ENCODE assay signal across 1 cellular context in the genomic region with DNA sequence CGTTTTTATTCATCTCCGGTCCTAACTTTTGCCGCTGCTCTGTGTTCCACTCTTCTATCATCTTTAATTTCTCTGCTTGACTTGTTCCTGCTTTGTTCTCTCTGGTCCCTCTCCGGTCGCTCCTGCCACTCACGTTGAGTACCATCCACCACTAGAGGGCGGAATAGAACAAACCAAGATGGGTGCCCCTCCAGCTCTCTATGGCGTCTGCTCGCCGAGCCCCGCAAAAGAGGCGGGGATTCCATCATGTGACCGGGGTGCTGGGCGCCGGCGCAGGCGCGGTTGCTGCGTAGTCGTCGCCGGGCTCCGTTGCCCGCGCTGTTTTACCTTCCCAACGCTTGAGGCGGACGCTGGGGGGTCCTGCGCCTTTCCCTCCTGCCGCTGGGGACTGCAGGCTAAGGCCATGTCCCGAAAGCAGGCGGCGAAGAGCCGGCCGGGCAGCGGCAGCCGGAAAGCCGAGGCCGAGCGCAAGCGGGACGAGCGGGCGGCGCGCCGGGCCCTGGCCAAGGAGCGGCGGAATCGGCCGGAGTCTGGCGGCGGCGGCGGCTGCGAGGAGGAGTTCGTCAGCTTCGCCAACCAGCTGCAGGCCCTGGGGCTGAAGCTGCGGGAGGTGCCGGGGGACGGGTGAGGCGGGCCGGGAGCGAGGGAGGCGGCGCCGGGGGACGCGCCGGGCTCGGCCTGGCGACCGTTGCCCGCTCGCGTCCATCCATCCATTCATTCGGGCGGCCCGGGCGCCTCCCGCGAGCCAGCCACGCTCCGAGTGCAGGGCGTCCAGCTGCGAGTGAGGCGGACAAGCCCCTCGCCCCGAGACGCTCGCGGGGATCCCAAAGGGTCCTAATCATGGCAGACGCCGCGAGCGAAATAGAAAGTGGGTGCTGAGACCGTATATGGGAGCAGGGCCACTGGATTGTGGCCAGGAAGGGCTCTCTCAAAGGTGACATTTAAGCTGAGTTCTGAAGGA.
TF ChIP-seq lines count a peak whose summit lies in the region.

A gene with protein sequence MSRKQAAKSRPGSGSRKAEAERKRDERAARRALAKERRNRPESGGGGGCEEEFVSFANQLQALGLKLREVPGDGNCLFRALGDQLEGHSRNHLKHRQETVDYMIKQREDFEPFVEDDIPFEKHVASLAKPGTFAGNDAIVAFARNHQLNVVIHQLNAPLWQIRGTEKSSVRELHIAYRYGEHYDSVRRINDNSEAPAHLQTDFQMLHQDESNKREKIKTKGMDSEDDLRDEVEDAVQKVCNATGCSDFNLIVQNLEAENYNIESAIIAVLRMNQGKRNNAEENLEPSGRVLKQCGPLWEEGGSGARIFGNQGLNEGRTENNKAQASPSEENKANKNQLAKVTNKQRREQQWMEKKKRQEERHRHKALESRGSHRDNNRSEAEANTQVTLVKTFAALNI (plus strand): TSS at position 285 of the 961 bp plus-strand sequence. CDS start 119 bp downstream, at position 404.

TF ChIP-seq in H1, 55 proteins besides CTCF, POLR2A, EP300 and RAD21 (continues in another document):
- no peak for TF ChIP-seq HDAC2 (IDR thresholded peaks at IDR 0.05; ENCODE audit: borderline replicate concordance in 1 of 2, low read depth in 2 of 2, low read length in 2 of 2)
- TF ChIP-seq ZNF274 (IDR thresholded peaks at IDR 0.05; ENCODE audit: borderline replicate concordance, extremely low read depth, low read length): no peak
- no peak for TF ChIP-seq HDAC6 (IDR thresholded peaks at IDR 0.05; ENCODE audit: low read depth, low read length)
- TF ChIP-seq RFX5 (IDR thresholded peaks at IDR 0.05; ENCODE audit: borderline replicate concordance, low read depth, low read length): no peak
- no peak for TF ChIP-seq TEAD4 (IDR thresholded peaks at IDR 0.05; ENCODE audit: low read depth, low read length)
- peak in 1 of 2 experiments; percentile 11; a peak in 1 of 4 replicates for TF ChIP-seq SIN3A (conservative IDR thresholded peaks at IDR 0.05 in 1 of 2, IDR thresholded peaks at IDR 0.05 in 1 of 2; ENCODE audit: low read depth in 1 of 2, low read length in 2 of 2)
- peak; percentile 64; the same call in 1 of the 2 replicates for TF ChIP-seq POLR2AphosphoS5 (IDR thresholded peaks at IDR 0.05; ENCODE audit: low read depth, low read length)
- TF ChIP-seq TAF1 (IDR thresholded peaks at IDR 0.05; ENCODE audit: low read depth, low read length): peak; percentile 79; the same call in 1 of the 2 replicates
- no peak for TF ChIP-seq CBX5 (IDR thresholded peaks at IDR 0.05; ENCODE audit: low read depth, low read length)
- TF ChIP-seq CHD1 (IDR thresholded peaks at IDR 0.05; ENCODE audit: low read depth, low read length): no peak
- no peak for TF ChIP-seq NANOG (IDR thresholded peaks at IDR 0.05; ENCODE audit: insufficient read depth, low read depth, low read length, poor library complexity, severe bottlenecking)
- TF ChIP-seq, protein P1, sequence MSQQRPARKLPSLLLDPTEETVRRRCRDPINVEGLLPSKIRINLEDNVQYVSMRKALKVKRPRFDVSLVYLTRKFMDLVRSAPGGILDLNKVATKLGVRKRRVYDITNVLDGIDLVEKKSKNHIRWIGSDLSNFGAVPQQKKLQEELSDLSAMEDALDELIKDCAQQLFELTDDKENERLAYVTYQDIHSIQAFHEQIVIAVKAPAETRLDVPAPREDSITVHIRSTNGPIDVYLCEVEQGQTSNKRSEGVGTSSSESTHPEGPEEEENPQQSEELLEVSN (IDR thresholded peaks at IDR 0.05): peak; percentile 85
- no peak for TF ChIP-seq SIX5 (IDR thresholded peaks at IDR 0.05; ENCODE audit: low read depth, low read length)
- no peak for TF ChIP-seq CBX8 (IDR thresholded peaks at IDR 0.05; ENCODE audit: borderline replicate concordance, low read depth, low read length)
- TF ChIP-seq RNF2 (IDR thresholded peaks at IDR 0.05; ENCODE audit: borderline replicate concordance, low read depth, low read length, missing control alignments, poor library complexity, severe bottlenecking): no peak
- no peak for TF ChIP-seq KDM5A (IDR thresholded peaks at IDR 0.05; ENCODE audit: low read length)
- TF ChIP-seq, protein P2, sequence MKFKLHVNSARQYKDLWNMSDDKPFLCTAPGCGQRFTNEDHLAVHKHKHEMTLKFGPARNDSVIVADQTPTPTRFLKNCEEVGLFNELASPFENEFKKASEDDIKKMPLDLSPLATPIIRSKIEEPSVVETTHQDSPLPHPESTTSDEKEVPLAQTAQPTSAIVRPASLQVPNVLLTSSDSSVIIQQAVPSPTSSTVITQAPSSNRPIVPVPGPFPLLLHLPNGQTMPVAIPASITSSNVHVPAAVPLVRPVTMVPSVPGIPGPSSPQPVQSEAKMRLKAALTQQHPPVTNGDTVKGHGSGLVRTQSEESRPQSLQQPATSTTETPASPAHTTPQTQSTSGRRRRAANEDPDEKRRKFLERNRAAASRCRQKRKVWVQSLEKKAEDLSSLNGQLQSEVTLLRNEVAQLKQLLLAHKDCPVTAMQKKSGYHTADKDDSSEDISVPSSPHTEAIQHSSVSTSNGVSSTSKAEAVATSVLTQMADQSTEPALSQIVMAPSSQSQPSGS (IDR thresholded peaks at IDR 0.05; ENCODE audit: low read length): no peak
- no peak for TF ChIP-seq JUND (IDR thresholded peaks at IDR 0.05; ENCODE audit: low read length)
- no peak for TF ChIP-seq KDM1A (IDR thresholded peaks at IDR 0.05; ENCODE audit: borderline replicate concordance, low read length)
- TF ChIP-seq TAF7 (optimal IDR thresholded peaks at IDR 0.05; ENCODE audit: borderline replicate concordance, low read depth, low read length): no peak
- TF ChIP-seq, protein P3, sequence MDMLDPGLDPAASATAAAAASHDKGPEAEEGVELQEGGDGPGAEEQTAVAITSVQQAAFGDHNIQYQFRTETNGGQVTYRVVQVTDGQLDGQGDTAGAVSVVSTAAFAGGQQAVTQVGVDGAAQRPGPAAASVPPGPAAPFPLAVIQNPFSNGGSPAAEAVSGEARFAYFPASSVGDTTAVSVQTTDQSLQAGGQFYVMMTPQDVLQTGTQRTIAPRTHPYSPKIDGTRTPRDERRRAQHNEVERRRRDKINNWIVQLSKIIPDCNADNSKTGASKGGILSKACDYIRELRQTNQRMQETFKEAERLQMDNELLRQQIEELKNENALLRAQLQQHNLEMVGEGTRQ (IDR thresholded peaks at IDR 0.05; ENCODE audit: low read length): peak; percentile 93
- TF ChIP-seq CEBPB (IDR thresholded peaks at IDR 0.05; ENCODE audit: low read depth, low read length): no peak
- TF ChIP-seq RBBP5 (IDR thresholded peaks at IDR 0.05; ENCODE audit: borderline replicate concordance, low read depth, low read length): peak; percentile 88; the same call in 1 of the 2 replicates
- TF ChIP-seq SRF (IDR thresholded peaks at IDR 0.05; ENCODE audit: low read depth, low read length): no peak
- no peak for TF ChIP-seq BACH1 (IDR thresholded peaks at IDR 0.05; ENCODE audit: low read length)
- TF ChIP-seq NRF1 (IDR thresholded peaks at IDR 0.05; ENCODE audit: low read depth, low read length): peak; percentile 71
- TF ChIP-seq BRCA1 (IDR thresholded peaks at IDR 0.05; ENCODE audit: low read depth, low read length): 0 out of 2 replicates have a peak, but pooled peaks have one; percentile 5
- TF ChIP-seq CTBP2 (IDR thresholded peaks at IDR 0.05; ENCODE audit: borderline replicate concordance, insufficient read depth, insufficient read length, low read length): no peak
- TF ChIP-seq SP1 (IDR thresholded peaks at IDR 0.05; ENCODE audit: low read depth, low read length): no peak
- TF ChIP-seq, protein P4, sequence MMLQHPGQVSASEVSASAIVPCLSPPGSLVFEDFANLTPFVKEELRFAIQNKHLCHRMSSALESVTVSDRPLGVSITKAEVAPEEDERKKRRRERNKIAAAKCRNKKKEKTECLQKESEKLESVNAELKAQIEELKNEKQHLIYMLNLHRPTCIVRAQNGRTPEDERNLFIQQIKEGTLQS (IDR thresholded peaks at IDR 0.05; ENCODE audit: insufficient read depth, low read depth, low read length): peak; percentile 91
- TF ChIP-seq TCF12 (IDR thresholded peaks at IDR 0.05; ENCODE audit: low read depth, low read length): no peak
- TF ChIP-seq SAP30 (IDR thresholded peaks at IDR 0.05; ENCODE audit: insufficient read depth, insufficient replicate concordance, low read length): no peak
- TF ChIP-seq, protein P5, sequence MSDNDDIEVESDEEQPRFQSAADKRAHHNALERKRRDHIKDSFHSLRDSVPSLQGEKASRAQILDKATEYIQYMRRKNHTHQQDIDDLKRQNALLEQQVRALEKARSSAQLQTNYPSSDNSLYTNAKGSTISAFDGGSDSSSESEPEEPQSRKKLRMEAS (IDR thresholded peaks at IDR 0.05): 0 out of 2 replicates have a peak, but pooled peaks have one; percentile 33
- no peak for TF ChIP-seq EGR1 (IDR thresholded peaks at IDR 0.05; ENCODE audit: borderline replicate concordance, low read depth, low read length)
- no peak for TF ChIP-seq JUN (IDR thresholded peaks at IDR 0.05; ENCODE audit: low read depth, low read length)
- no peak for TF ChIP-seq MAFK (IDR thresholded peaks at IDR 0.05; ENCODE audit: low read depth, low read length)
- no peak for TF ChIP-seq SIRT6 (IDR thresholded peaks at IDR 0.05; ENCODE audit: low read length)
- no peak for TF ChIP-seq SP2 (IDR thresholded peaks at IDR 0.05; ENCODE audit: low read length)
- peak; percentile 84 for TF ChIP-seq PHF8 (conservative IDR thresholded peaks at IDR 0.05; ENCODE audit: low read depth, low read length)
- TF ChIP-seq BCL11A (IDR thresholded peaks at IDR 0.05; ENCODE audit: low read depth in 2 of 2, low read length in 2 of 2): no peak
- no peak for TF ChIP-seq RXRA (IDR thresholded peaks at IDR 0.05; ENCODE audit: insufficient read depth, low read depth, low read length)
- TF ChIP-seq, protein P6, sequence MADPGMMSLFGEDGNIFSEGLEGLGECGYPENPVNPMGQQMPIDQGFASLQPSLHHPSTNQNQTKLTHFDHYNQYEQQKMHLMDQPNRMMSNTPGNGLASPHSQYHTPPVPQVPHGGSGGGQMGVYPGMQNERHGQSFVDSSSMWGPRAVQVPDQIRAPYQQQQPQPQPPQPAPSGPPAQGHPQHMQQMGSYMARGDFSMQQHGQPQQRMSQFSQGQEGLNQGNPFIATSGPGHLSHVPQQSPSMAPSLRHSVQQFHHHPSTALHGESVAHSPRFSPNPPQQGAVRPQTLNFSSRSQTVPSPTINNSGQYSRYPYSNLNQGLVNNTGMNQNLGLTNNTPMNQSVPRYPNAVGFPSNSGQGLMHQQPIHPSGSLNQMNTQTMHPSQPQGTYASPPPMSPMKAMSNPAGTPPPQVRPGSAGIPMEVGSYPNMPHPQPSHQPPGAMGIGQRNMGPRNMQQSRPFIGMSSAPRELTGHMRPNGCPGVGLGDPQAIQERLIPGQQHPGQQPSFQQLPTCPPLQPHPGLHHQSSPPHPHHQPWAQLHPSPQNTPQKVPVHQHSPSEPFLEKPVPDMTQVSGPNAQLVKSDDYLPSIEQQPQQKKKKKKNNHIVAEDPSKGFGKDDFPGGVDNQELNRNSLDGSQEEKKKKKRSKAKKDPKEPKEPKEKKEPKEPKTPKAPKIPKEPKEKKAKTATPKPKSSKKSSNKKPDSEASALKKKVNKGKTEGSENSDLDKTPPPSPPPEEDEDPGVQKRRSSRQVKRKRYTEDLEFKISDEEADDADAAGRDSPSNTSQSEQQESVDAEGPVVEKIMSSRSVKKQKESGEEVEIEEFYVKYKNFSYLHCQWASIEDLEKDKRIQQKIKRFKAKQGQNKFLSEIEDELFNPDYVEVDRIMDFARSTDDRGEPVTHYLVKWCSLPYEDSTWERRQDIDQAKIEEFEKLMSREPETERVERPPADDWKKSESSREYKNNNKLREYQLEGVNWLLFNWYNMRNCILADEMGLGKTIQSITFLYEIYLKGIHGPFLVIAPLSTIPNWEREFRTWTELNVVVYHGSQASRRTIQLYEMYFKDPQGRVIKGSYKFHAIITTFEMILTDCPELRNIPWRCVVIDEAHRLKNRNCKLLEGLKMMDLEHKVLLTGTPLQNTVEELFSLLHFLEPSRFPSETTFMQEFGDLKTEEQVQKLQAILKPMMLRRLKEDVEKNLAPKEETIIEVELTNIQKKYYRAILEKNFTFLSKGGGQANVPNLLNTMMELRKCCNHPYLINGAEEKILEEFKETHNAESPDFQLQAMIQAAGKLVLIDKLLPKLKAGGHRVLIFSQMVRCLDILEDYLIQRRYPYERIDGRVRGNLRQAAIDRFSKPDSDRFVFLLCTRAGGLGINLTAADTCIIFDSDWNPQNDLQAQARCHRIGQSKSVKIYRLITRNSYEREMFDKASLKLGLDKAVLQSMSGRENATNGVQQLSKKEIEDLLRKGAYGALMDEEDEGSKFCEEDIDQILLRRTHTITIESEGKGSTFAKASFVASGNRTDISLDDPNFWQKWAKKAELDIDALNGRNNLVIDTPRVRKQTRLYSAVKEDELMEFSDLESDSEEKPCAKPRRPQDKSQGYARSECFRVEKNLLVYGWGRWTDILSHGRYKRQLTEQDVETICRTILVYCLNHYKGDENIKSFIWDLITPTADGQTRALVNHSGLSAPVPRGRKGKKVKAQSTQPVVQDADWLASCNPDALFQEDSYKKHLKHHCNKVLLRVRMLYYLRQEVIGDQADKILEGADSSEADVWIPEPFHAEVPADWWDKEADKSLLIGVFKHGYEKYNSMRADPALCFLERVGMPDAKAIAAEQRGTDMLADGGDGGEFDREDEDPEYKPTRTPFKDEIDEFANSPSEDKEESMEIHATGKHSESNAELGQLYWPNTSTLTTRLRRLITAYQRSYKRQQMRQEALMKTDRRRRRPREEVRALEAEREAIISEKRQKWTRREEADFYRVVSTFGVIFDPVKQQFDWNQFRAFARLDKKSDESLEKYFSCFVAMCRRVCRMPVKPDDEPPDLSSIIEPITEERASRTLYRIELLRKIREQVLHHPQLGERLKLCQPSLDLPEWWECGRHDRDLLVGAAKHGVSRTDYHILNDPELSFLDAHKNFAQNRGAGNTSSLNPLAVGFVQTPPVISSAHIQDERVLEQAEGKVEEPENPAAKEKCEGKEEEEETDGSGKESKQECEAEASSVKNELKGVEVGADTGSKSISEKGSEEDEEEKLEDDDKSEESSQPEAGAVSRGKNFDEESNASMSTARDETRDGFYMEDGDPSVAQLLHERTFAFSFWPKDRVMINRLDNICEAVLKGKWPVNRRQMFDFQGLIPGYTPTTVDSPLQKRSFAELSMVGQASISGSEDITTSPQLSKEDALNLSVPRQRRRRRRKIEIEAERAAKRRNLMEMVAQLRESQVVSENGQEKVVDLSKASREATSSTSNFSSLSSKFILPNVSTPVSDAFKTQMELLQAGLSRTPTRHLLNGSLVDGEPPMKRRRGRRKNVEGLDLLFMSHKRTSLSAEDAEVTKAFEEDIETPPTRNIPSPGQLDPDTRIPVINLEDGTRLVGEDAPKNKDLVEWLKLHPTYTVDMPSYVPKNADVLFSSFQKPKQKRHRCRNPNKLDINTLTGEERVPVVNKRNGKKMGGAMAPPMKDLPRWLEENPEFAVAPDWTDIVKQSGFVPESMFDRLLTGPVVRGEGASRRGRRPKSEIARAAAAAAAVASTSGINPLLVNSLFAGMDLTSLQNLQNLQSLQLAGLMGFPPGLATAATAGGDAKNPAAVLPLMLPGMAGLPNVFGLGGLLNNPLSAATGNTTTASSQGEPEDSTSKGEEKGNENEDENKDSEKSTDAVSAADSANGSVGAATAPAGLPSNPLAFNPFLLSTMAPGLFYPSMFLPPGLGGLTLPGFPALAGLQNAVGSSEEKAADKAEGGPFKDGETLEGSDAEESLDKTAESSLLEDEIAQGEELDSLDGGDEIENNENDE (IDR thresholded peaks at IDR 0.05; ENCODE audit: insufficient replicate concordance, low read length): no peak
- no peak for TF ChIP-seq SUZ12 (IDR thresholded peaks at IDR 0.05; ENCODE audit: low read length)
- no peak for TF ChIP-seq POU5F1 (IDR thresholded peaks at IDR 0.05; ENCODE audit: low read depth, low read length)
- no peak for TF ChIP-seq FOSL1 (IDR thresholded peaks at IDR 0.05; ENCODE audit: insufficient read depth, low read depth, low read length)
- no peak for TF ChIP-seq EZH2 (IDR thresholded peaks at IDR 0.05; ENCODE audit: low read depth, low read length, severe bottlenecking)
- TF ChIP-seq TBP (IDR thresholded peaks at IDR 0.05; ENCODE audit: low read depth, low read length): peak; percentile 48; the same call in 1 of the 2 replicates
- TF ChIP-seq ASH2L (IDR thresholded peaks at IDR 0.05; ENCODE audit: low read length): peak; percentile 86
